Comparison of ENCODE assay signal across 30 cellular contexts in the genomic region with DNA sequence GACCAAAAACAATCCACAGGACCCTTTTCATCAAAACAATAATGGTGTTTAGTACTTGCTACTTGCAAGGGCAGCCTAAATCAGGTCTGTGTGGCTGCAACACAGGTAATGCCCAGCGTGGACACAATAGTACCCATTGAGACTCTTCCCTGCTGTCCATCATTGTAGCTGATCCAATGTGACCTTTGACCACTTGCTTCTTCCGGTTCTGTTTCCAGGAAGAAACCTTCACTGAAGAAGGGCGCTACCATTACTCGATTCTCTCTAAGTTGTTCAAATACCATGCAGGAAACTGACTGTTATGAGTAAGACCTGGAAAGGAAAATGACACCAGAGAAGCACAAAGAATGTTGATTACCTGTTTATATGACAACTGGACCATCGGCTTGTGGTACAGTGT.
"Had no signal": no experiment of that assay in that cellular context is flagged by ENCODE, and none has a peak within 500 bp of the region (broad histone marks: within the 10 kb centered on the region; RNA-seq: fewer than 3 reads in every experiment).

No MANE protein-coding gene starts in this region.

- FAIRE-seq: frontal cortex, pancreas had no signal

- DNase-seq: activated CD4-positive, alpha-beta T cell treated with anti-CD3 and anti-CD28 coated beads, Interleukin-2, amount 50 U/mL, for 4 hours; activated CD8-positive, alpha-beta memory T cell treated with anti-CD3 and anti-CD28 coated beads for 24 hours; activated CD8-positive, alpha-beta memory T cell treated with anti-CD3 and anti-CD28 coated beads, Interleukin-2, amount 50 U/mL, for 4 hours; activated T-cell treated with anti-CD3 and anti-CD28 coated beads, Interleukin-2, amount 50 U/mL, for 24 hours; cerebellar nuclear complex; glutamatergic neuron; hippocampal formation; kidney glomerular epithelial cell; left ventricle myocardium inferior; midbrain; pancreas; psoas muscle; right cardiac atrium; stimulated activated CD4-positive, alpha-beta T cell treated with anti-CD3 and anti-CD28 coated beads, Interleukin-2, amount 100 ng/mL, for 24 hours; stomach; T1000; trophoblast cell had no signal

- H3K36me3 Mint-ChIP-seq: activated naive CD4-positive, alpha-beta T cell treated with anti-CD3 and anti-CD28 coated beads, Interleukin-2, amount 50 U/mL, for 72 hours; stimulated activated memory B cell treated with anti-CD40 and anti-IgM and Interleukin-4, amounts not matched to agents 10 μg/mL and 1 μg/mL and 100 μg/mL, for 72 hours; WTC11 had no signal

- H3K27ac ChIP-seq: ascending aorta, left ventricle myocardium inferior, neutrophil, pancreas, psoas muscle had no signal

- H3K27ac Mint-ChIP-seq: activated naive CD4-positive, alpha-beta T cell treated with anti-CD3 and anti-CD28 coated beads, Interleukin-2, amount 50 U/mL, for 72 hours; activated T-cell treated with anti-CD3 and anti-CD28 coated beads, Interleukin-2, amount 50 U/mL, for 24 hours; activated T-helper 17 cell treated with anti-CD3 and anti-CD28 coated beads, Interleukin-2, amount 50 U/mL, for 72 hours; nephron; stimulated activated memory B cell treated with anti-CD40 and anti-IgM and Interleukin-4, amounts not matched to agents 10 μg/mL and 1 μg/mL and 100 μg/mL, for 72 hours; T-helper 1 cell treated with Interleukin-12 subunit alpha and Interleukin-12 subunit beta and Interleukin-4 antibody, amounts not matched to agents 30 μg/mL and 1 μg/mL, for 36 hours; WTC11 had no signal

- ATAC-seq: activated naive CD4-positive, alpha-beta T cell treated with anti-CD3 and anti-CD28 coated beads, Interleukin-2, amount 50 U/mL, for 72 hours; activated T-helper 17 cell treated with anti-CD3 and anti-CD28 coated beads, Interleukin-2, amount 50 U/mL, for 72 hours; pancreas; psoas muscle; right cardiac atrium; stimulated activated memory B cell treated with anti-CD40 and anti-IgM and Interleukin-4, amounts not matched to agents 10 μg/mL and 1 μg/mL and 100 μg/mL, for 72 hours; WTC11 had no signal

- H3K9me3 ChIP-seq: adrenal gland, ascending aorta, esophagus muscularis mucosa, left ventricle myocardium inferior, neutrophil, pancreas, psoas muscle, stomach had no signal

- H3K36me3 ChIP-seq: adrenal gland, ascending aorta, esophagus muscularis mucosa, left ventricle myocardium inferior, neutrophil, pancreas, stomach had no signal

- H3K4me3 Mint-ChIP-seq: activated T-cell treated with anti-CD3 and anti-CD28 coated beads, Interleukin-2, amount 50 U/mL, for 24 hours; activated T-helper 17 cell treated with anti-CD3 and anti-CD28 coated beads, Interleukin-2, amount 50 U/mL, for 72 hours; nephron; stimulated activated memory B cell treated with anti-CD40 and anti-IgM and Interleukin-4, amounts not matched to agents 10 μg/mL and 1 μg/mL and 100 μg/mL, for 72 hours; T-helper 1 cell treated with Interleukin-12 subunit alpha and Interleukin-12 subunit beta and Interleukin-4 antibody, amounts not matched to agents 30 μg/mL and 1 μg/mL, for 36 hours; WTC11 had no signal

- H3K27me3 Mint-ChIP-seq: activated T-cell treated with anti-CD3 and anti-CD28 coated beads, Interleukin-2, amount 50 U/mL, for 24 hours; activated T-helper 17 cell treated with anti-CD3 and anti-CD28 coated beads, Interleukin-2, amount 50 U/mL, for 72 hours; stimulated activated memory B cell treated with anti-CD40 and anti-IgM and Interleukin-4, amounts not matched to agents 10 μg/mL and 1 μg/mL and 100 μg/mL, for 72 hours had no signal

- H3K4me3 ChIP-seq: adrenal gland, ascending aorta, coronary artery, esophagus muscularis mucosa, left ventricle myocardium inferior, pancreas, psoas muscle, skin epidermis, stomach had no signal

- H3K4me1 ChIP-seq: psoas muscle had no signal

- H3K4me1 Mint-ChIP-seq: activated T-helper 17 cell treated with anti-CD3 and anti-CD28 coated beads, Interleukin-2, amount 50 U/mL, for 72 hours; stimulated activated memory B cell treated with anti-CD40 and anti-IgM and Interleukin-4, amounts not matched to agents 10 μg/mL and 1 μg/mL and 100 μg/mL, for 72 hours; WTC11 had no signal

- H3K9me3 Mint-ChIP-seq: activated T-cell treated with anti-CD3 and anti-CD28 coated beads, Interleukin-2, amount 50 U/mL, for 24 hours; nephron; stimulated activated memory B cell treated with anti-CD40 and anti-IgM and Interleukin-4, amounts not matched to agents 10 μg/mL and 1 μg/mL and 100 μg/mL, for 72 hours; T-helper 1 cell treated with Interleukin-12 subunit alpha and Interleukin-12 subunit beta and Interleukin-4 antibody, amounts not matched to agents 30 μg/mL and 1 μg/mL, for 36 hours; WTC11 had no signal

- H3K27me3 ChIP-seq: adrenal gland, ascending aorta, esophagus muscularis mucosa, neutrophil, pancreas, stomach had no signal
